ENCODE assay signal across 20 cellular contexts in the genomic region with DNA sequence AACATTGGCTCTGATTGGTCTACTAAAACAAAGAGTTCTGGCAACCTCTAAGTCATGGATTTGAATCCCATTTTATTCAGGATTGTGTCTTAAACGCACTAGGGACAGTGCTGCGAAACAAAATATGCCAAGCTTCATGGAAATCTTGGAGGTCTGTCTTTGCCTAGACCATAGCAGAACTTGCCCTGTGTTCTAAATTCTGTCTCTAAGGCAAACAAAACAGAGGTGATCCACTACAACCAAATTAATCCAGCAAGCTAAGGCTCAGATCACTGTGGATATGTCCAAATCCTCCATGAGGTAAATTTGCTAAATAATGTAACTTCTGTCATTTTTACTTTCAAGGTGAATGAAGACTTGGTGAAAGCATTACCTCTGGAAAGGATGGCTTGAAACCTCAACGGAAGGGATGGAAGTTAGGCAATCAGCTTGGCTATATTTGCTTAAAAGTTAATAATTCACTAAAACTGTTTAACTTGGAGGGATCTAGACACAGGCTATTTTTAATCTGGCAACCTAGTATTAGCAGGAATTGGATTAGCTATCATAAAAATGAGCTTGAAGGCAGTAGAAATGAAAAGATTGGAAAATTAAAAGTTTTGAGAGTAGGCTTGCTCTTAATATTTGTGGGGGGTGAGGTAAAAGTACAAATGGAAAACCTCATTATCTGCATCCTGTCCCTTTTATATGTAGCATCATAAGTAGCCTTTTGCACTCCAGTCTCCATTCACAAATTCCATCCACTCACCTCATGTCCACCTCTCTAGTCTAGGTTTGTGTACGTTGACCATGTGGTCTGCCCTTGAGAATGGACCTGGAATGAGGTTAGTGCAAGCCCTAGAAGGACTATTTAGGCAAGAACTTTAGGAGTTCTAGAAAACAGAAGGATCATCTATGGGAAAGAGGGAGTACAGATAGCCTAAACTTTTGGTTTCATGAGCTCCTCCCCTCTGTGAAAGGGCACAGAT.
"Had no signal": no experiment of that assay in that cellular context is flagged by ENCODE, and none has a peak within 500 bp of the region (broad histone marks: within the 10 kb centered on the region; RNA-seq: fewer than 3 reads in every experiment).

No MANE protein-coding gene starts in this region.

- H3K4me1 ChIP-seq: esophagus squamous epithelium, right atrium auricular region, suprapubic skin, upper lobe of left lung had no signal

- H3K9me3 Mint-ChIP-seq: activated CD4-positive, alpha-beta T cell treated with anti-CD3 and anti-CD28 coated beads, Interleukin-2, amount 10 ng/mL, durations not matched to agents 7 days and 5 days; central memory CD8-positive, alpha-beta T cell had no signal

- H3K4me1 Mint-ChIP-seq: activated CD4-positive, alpha-beta T cell treated with anti-CD3 and anti-CD28 coated beads, Interleukin-2, amount 10 ng/mL, durations not matched to agents 7 days and 5 days; central memory CD8-positive, alpha-beta T cell; naive thymus-derived CD4-positive, alpha-beta T cell had no signal

- H3K4me3 ChIP-seq: coronary artery, esophagus squamous epithelium, right atrium auricular region, skin epidermis, suprapubic skin, upper lobe of left lung had no signal

- H3K27ac Mint-ChIP-seq: activated CD4-positive, alpha-beta T cell treated with anti-CD3 and anti-CD28 coated beads, Interleukin-2, amount 10 ng/mL, durations not matched to agents 7 days and 5 days; activated naive CD8-positive, alpha-beta T cell; activated T-cell treated with anti-CD3 and anti-CD28 coated beads, Interleukin-2, amount 50 U/mL, for 72 hours; naive thymus-derived CD4-positive, alpha-beta T cell had no signal

- H3K9me3 ChIP-seq: esophagus squamous epithelium, neutrophil, right atrium auricular region, suprapubic skin, upper lobe of left lung had no signal

- H3K27ac ChIP-seq: brain microvascular endothelial cell, coronary artery, esophagus squamous epithelium, neutrophil, right atrium auricular region, skin epidermis, suprapubic skin, upper lobe of left lung had no signal

- H3K36me3 Mint-ChIP-seq: activated naive CD8-positive, alpha-beta T cell; naive thymus-derived CD4-positive, alpha-beta T cell had no signal

- H3K36me3 ChIP-seq: brain microvascular endothelial cell, esophagus squamous epithelium, neutrophil, right atrium auricular region, suprapubic skin, upper lobe of left lung had no signal

- ATAC-seq: activated T-cell treated with anti-CD3 and anti-CD28 coated beads, Interleukin-2, amount 50 U/mL, for 72 hours; naive thymus-derived CD4-positive, alpha-beta T cell; stimulated activated naive CD8-positive, alpha-beta T cell treated with anti-CD3 and anti-CD28 coated beads, Interleukin-15, Interleukin-2, amounts not matched to agents 100 U/mL and 50 U/mL, for 24 hours had no signal

- DNase-seq: activated CD4-positive, alpha-beta T cell treated with anti-CD3 and anti-CD28 coated beads, Interleukin-2, amount 10 ng/mL, durations not matched to agents 7 days and 5 days; activated CD8-positive, alpha-beta memory T cell treated with anti-CD3 and anti-CD28 coated beads, Interleukin-2, amount 50 U/mL, for 48 hours; activated gamma-delta T cell treated with Interleukin-2 at 50 U/mL for 16 hours; activated T-cell treated with anti-CD3 and anti-CD28 coated beads, Interleukin-2, amount 50 U/mL, for 72 hours; amniotic stem cell; brain microvascular endothelial cell; esophagus squamous epithelium; hypothalamus; naive thymus-derived CD4-positive, alpha-beta T cell; stimulated activated CD4-positive, alpha-beta T cell treated with anti-CD3 and anti-CD28 coated beads, Interleukin-4, amount 100 ng/mL, for 4 hours; stimulated activated CD8-positive, alpha-beta memory T cell treated with anti-CD3 and anti-CD28 coated beads, Interleukin-4, amount 100 ng/mL, for 48 hours; stimulated activated naive CD8-positive, alpha-beta T cell treated with anti-CD3 and anti-CD28 coated beads, Interleukin-15, Interleukin-2, amounts not matched to agents 100 U/mL and 50 U/mL, for 24 hours had no signal

- H3K4me3 Mint-ChIP-seq: activated CD4-positive, alpha-beta T cell treated with anti-CD3 and anti-CD28 coated beads, Interleukin-2, amount 10 ng/mL, durations not matched to agents 7 days and 5 days; activated naive CD8-positive, alpha-beta T cell; activated T-cell treated with anti-CD3 and anti-CD28 coated beads, Interleukin-2, amount 50 U/mL, for 72 hours; central memory CD8-positive, alpha-beta T cell; naive thymus-derived CD4-positive, alpha-beta T cell had no signal

- H3K27me3 ChIP-seq: brain microvascular endothelial cell, esophagus squamous epithelium, neutrophil, right atrium auricular region, suprapubic skin, upper lobe of left lung had no signal
